Comparison of ENCODE assay signal across 32 cellular contexts in genomic region chr4:8938137-8938536, GRCh38.
"Had no signal": no experiment of that assay in that cellular context is flagged by ENCODE, and none has a peak within 500 bp of the region (broad histone marks: within the 10 kb centered on the region; RNA-seq: fewer than 3 reads in every experiment).

No MANE protein-coding gene starts in this region.

- H3K27ac ChIP-seq: neural progenitor cell, neutrophil, ovary, parathyroid adenoma, psoas muscle, right lobe of liver, sigmoid colon, suprapubic skin, testis, tibial artery, transverse colon, upper lobe of right lung, uterus had no signal

- ATAC-seq: naive thymus-derived CD8-positive, alpha-beta T cell; psoas muscle; right cardiac atrium; stimulated activated naive CD8-positive, alpha-beta T cell treated with anti-CD3 and anti-CD28 coated beads, Interleukin-15, Interleukin-2, amounts not matched to agents 100 U/mL and 50 U/mL, for 24 hours had no signal

- H3K4me1 Mint-ChIP-seq: naive thymus-derived CD8-positive, alpha-beta T cell; neural progenitor cell; stimulated activated memory B cell treated with anti-CD40 and anti-IgM and Interleukin-4, amounts not matched to agents 10 μg/mL and 1 μg/mL and 100 μg/mL, for 72 hours; stimulated activated naive CD8-positive, alpha-beta T cell treated with anti-CD3 and anti-CD28 coated beads, Interleukin-15, amount 100 ng/mL, for 72 hours had no signal

- H3K4me1 ChIP-seq: neural progenitor cell, parathyroid adenoma, psoas muscle, right lobe of liver, sigmoid colon, suprapubic skin, testis, tibial artery, upper lobe of right lung, uterus had no signal

- H3K36me3 ChIP-seq: neural progenitor cell, neutrophil, ovary, right lobe of liver, sigmoid colon, suprapubic skin, tibial artery, transverse colon, upper lobe of right lung, uterus had no signal

- H3K4me3 Mint-ChIP-seq: naive B cell; naive thymus-derived CD8-positive, alpha-beta T cell; nephron; neural progenitor cell; stimulated activated memory B cell treated with anti-CD40 and anti-IgM and Interleukin-4, amounts not matched to agents 10 μg/mL and 1 μg/mL and 100 μg/mL, for 72 hours; stimulated activated naive CD8-positive, alpha-beta T cell treated with anti-CD3 and anti-CD28 coated beads, Interleukin-15, amount 100 ng/mL, for 72 hours; type B pancreatic cell had no signal

- H3K27ac Mint-ChIP-seq: naive thymus-derived CD8-positive, alpha-beta T cell; nephron; neural progenitor cell; progenitor cell of endocrine pancreas; stimulated activated memory B cell treated with anti-CD40 and anti-IgM and Interleukin-4, amounts not matched to agents 10 μg/mL and 1 μg/mL and 100 μg/mL, for 72 hours; stimulated activated naive CD8-positive, alpha-beta T cell treated with anti-CD3 and anti-CD28 coated beads, Interleukin-15, amount 100 ng/mL, for 72 hours; type B pancreatic cell had no signal

- H3K36me3 Mint-ChIP-seq: naive B cell; neural progenitor cell; stimulated activated memory B cell treated with anti-CD40 and anti-IgM and Interleukin-4, amounts not matched to agents 10 μg/mL and 1 μg/mL and 100 μg/mL, for 72 hours; type B pancreatic cell had no signal

- H3K9me3 ChIP-seq: neutrophil, ovary, psoas muscle, right lobe of liver, sigmoid colon, suprapubic skin, testis, upper lobe of right lung, uterus had no signal

- H3K9me3 Mint-ChIP-seq: type B pancreatic cell had no signal

- H3K27me3 ChIP-seq: neural progenitor cell, ovary, right lobe of liver, testis, uterus had no signal

- DNase-seq: naive B cell; naive thymus-derived CD8-positive, alpha-beta T cell; nucleus accumbens; ovary; posterior cingulate gyrus; psoas muscle; right cardiac atrium; right lobe of liver; sigmoid colon; small intestine; stimulated activated CD4-positive, alpha-beta T cell treated with anti-CD3 and anti-CD28 coated beads, Interleukin-12 subunit alpha, Interleukin-12 subunit beta, amount 100 ng/mL, for 4 hours; stimulated activated CD4-positive, alpha-beta T cell treated with anti-CD3 and anti-CD28 coated beads, Interleukin-1b, Interleukin-23, amount 100 ng/mL, for 48 hours; stimulated activated CD4-positive, alpha-beta T cell treated with anti-CD3 and anti-CD28 coated beads, Interleukin-4, amount 100 ng/mL, for 1 hour; stimulated activated CD4-positive, alpha-beta T cell treated with anti-CD3 and anti-CD28 coated beads, Interleukin-4, amount 100 ng/mL, for 4 hours; stimulated activated CD8-positive, alpha-beta memory T cell treated with anti-CD3 and anti-CD28 coated beads, Interleukin-4, amount 100 ng/mL, for 48 hours; stimulated activated naive CD4-positive, alpha-beta T cell; stimulated activated naive CD8-positive, alpha-beta T cell treated with anti-CD3 and anti-CD28 coated beads, Interleukin-15, amount 100 ng/mL, for 72 hours; stimulated activated naive CD8-positive, alpha-beta T cell treated with anti-CD3 and anti-CD28 coated beads, Interleukin-15, Interleukin-2, amounts not matched to agents 100 U/mL and 50 U/mL, for 24 hours; substantia nigra; testis; tibial artery; transverse colon; upper lobe of right lung; uterus had no signal

- H3K27me3 Mint-ChIP-seq: stimulated activated naive CD8-positive, alpha-beta T cell treated with anti-CD3 and anti-CD28 coated beads, Interleukin-15, amount 100 ng/mL, for 72 hours had no signal

- H3K4me3 ChIP-seq: neural progenitor cell, ovary, psoas muscle, right lobe of liver, sigmoid colon, suprapubic skin, testis, tibial artery, transverse colon, upper lobe of right lung, uterus had no signal
